7 cellular contexts compared by ENCODE assay signal in genomic region chr7:25035274-25035673, GRCh38.
"Had no signal": no experiment of that assay in that cellular context is flagged by ENCODE, and none has a peak within 500 bp of the region (broad histone marks: within the 10 kb centered on the region; RNA-seq: fewer than 3 reads in every experiment).

No MANE protein-coding gene starts in this region.

- H3K36me3 Mint-ChIP-seq: IgD-negative memory B cell had no signal

- H3K4me3 Mint-ChIP-seq: IgD-negative memory B cell had no signal

- H3K27ac ChIP-seq: HL-60 had no signal

- H3K27ac Mint-ChIP-seq: IgD-negative memory B cell had no signal

- H3K4me3 ChIP-seq: K562 had no signal

- ATAC-seq: HepG2, K562 had no signal

- DNase-seq: IMR-90, KBM-7, KG1 had no signal
